28 cellular contexts compared by ENCODE assay signal in the genomic region with DNA sequence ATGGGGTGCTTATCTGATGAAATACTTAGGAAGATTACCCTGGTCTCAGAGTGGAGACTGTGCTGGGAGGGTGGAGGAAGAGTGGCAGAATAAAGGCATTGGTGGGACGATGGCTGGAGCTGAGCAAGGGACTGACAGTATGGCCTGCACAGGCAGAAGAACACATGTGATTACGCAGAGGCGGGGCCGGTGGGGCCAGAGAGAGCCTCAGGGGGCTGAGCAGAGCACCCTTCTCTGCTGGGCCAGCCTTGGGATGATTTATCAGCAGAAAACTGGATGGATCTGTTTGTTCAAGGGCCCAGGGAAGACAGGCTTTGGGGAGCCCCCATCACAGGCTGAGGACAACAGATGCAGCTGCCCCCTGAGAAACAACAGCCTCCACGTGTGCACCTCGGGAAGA.
"Had no signal": no experiment of that assay in that cellular context is flagged by ENCODE, and none has a peak within 500 bp of the region (broad histone marks: within the 10 kb centered on the region; RNA-seq: fewer than 3 reads in every experiment).

No MANE protein-coding gene starts in this region.

- H3K4me3 Mint-ChIP-seq: activated naive CD8-positive, alpha-beta T cell treated with anti-CD3 and anti-CD28 coated beads for 36 hours had no signal

- H3K4me1 Mint-ChIP-seq: activated naive CD8-positive, alpha-beta T cell treated with anti-CD3 and anti-CD28 coated beads for 36 hours had no signal

- DNase-seq: activated CD4-positive, alpha-beta T cell treated with anti-CD3 and anti-CD28 coated beads for 1 hour; activated CD4-positive, alpha-beta T cell treated with anti-CD3 and anti-CD28 coated beads for 48 hours; activated CD4-positive, CD25-positive, alpha-beta regulatory T cell; activated CD8-positive, alpha-beta memory T cell treated with anti-CD3 and anti-CD28 coated beads, Interleukin-2, amount 50 U/mL, for 4 hours; activated effector memory CD4-positive, alpha-beta T cell treated with anti-CD3 and anti-CD28 coated beads, Interleukin-2, amount 50 U/mL, for 16 hours; activated naive CD4-positive, alpha-beta T cell; activated naive CD4-positive, alpha-beta T cell treated with anti-CD3 and anti-CD28 coated beads, Interleukin-2, amount 50 U/mL, for 16 hours; activated naive CD8-positive, alpha-beta T cell treated with anti-CD3 and anti-CD28 coated beads for 36 hours; activated T-cell treated with anti-CD3 and anti-CD28 coated beads, Interleukin-2, amount 50 U/mL, for 48 hours; amniotic stem cell; aorta; brain microvascular endothelial cell; central memory CD4-positive, alpha-beta T cell; NCI-H1105; NCI-H1436; NCI-H187; NCI-H2029 treated with DMSO at 0.1 percent for 48 hours; NCI-H2107; NCI-H2171; NCI-H510A; NK-92 treated with Interleukin-12 subunit alpha and Interleukin-12 subunit beta, amount 100 ng/mL, for 24 hours; PC-3; Right ventricle myocardium superior; SW 1271; T-helper 1 cell; T-helper 2 cell; T-helper 9 cell had no signal

- H3K27ac Mint-ChIP-seq: activated naive CD8-positive, alpha-beta T cell treated with anti-CD3 and anti-CD28 coated beads for 36 hours had no signal

- ATAC-seq: PC-3 had no signal

- H3K36me3 Mint-ChIP-seq: activated naive CD8-positive, alpha-beta T cell treated with anti-CD3 and anti-CD28 coated beads for 36 hours had no signal

- H3K36me3 ChIP-seq: brain microvascular endothelial cell had no signal

- H3K27ac ChIP-seq: brain microvascular endothelial cell, VCaP had no signal

- H3K27me3 ChIP-seq: brain microvascular endothelial cell had no signal

- H3K27me3 Mint-ChIP-seq: activated naive CD8-positive, alpha-beta T cell treated with anti-CD3 and anti-CD28 coated beads for 36 hours had no signal
